In the genomic region with DNA sequence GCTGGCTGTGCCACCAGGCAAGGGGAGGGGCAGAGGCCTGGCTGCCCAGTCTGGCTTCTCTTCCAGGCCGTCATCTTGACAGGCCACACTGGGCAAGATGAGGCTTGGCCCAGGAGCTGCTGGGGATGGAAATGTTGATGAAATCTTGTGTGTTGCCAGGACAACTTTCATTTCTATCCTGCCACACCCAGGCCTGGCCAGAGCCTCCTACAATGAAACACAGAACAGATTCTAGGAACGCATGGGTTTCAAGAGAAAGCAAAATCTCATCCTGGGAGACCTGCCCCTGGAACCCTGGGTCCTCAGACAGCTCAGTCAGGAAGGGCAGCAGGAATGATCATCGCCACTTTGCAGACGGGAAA, we compare ENCODE assay signal across 8 cellular contexts. TPM values are rescaled to one million over a fixed set of nuclear protein-coding genes. Genes with fewer than 3 reads are reported as not detected.
A peak's percentile ranks its signal among the peaks of the same experiment; 100 is the strongest.
DNase-seq lines count a peak whose midpoint lies in the region; ATAC-seq and TF ChIP-seq lines count a peak whose summit lies in the region.

No MANE protein-coding gene starts in this region.

- no peaks in the 10 kb centered on the region for H3K9me3 Mint-ChIP-seq in T-helper 2 cell treated with Interferon-gamma antibody and Interleukin-4, amounts not matched to agents 5 μg/mL and 100 μg/mL, for 36 hours
- no peaks in the 10 kb centered on the region for H3K9me3 Mint-ChIP-seq in CD8-positive, alpha-beta memory T cell

- TF ChIP-seq CTCF in spleen (IDR thresholded peaks at IDR 0.05 in 8 of 11, conservative IDR thresholded peaks at IDR 0.05 in 3 of 11): no peak

- peak overlapping the region; percentile 10 for H3K9ac ChIP-seq in iPS-18a (ENCODE audit: low read length)

- H3K4me3 ChIP-seq in iPS-18a (ENCODE audit: low read length) (no peak overlapping the region), spleen (peak overlapping the region in 1 of 8 donors; percentile 70)
- no peak overlapping the region for H3K4me3 ChIP-seq in CD8-positive, alpha-beta memory T cell (ENCODE audit: low read length)

- CTCF ChIA-PET in CD8-positive, alpha-beta memory T cell (lab: Charles Lee): interaction anchor here (1.5 to 5.1 kb wide), 3 partner anchors 10 to 35 kb away, joined by 3 to 41 read pairs (median 17); a partner anchor contains a TSS

- H3K27me3 ChIP-seq in iPS-18a (ENCODE audit: control insufficient read depth, insufficient read depth, low read length): no peaks in the 10 kb centered on the region
- no peaks in the 10 kb centered on the region for H3K27me3 ChIP-seq in spleen (replicated peaks in 1 of 7)
- H3K27me3 ChIP-seq in CD8-positive, alpha-beta memory T cell (ENCODE audit: insufficient read depth, low read length, poor library complexity, severe bottlenecking): no peaks in the 10 kb centered on the region

- H3K27ac Mint-ChIP-seq in T-helper 2 cell treated with Interferon-gamma antibody and Interleukin-4, amounts not matched to agents 5 μg/mL and 100 μg/mL, for 36 hours: peak overlapping the region; percentile 31
- peak overlapping the region in 4 of 8 donors; percentile 23 to 64 (median 56) for H3K27ac Mint-ChIP-seq in CD8-positive, alpha-beta memory T cell

- H3K4me3 Mint-ChIP-seq in T-helper 2 cell treated with Interferon-gamma antibody and Interleukin-4, amounts not matched to agents 5 μg/mL and 100 μg/mL, for 36 hours: peak overlapping the region; percentile 38
- peak overlapping the region in 2 of 7 donors; percentile 8 to 51 for H3K4me3 Mint-ChIP-seq in CD8-positive, alpha-beta memory T cell

- H3K27ac ChIP-seq in angular gyrus (ENCODE audit: low read depth, low read length) (peak overlapping the region; percentile 93), iPS-18a (ENCODE audit: low read length) (peak overlapping the region; percentile 22), spleen (peak overlapping the region in 6 of 8 donors; percentile 58 to 90 (median 80))
- no peak overlapping the region for H3K27ac ChIP-seq in CD8-positive, alpha-beta memory T cell (ENCODE audit: low read depth, low read length)

- H3K4me1 Mint-ChIP-seq in T-helper 2 cell treated with Interferon-gamma antibody and Interleukin-4, amounts not matched to agents 5 μg/mL and 100 μg/mL, for 36 hours (ENCODE audit: low read depth): peaks cover 24% of the 10 kb centered on the region
- H3K4me1 Mint-ChIP-seq in CD8-positive, alpha-beta memory T cell: peaks cover 7 to 21% (median 9%) of the 10 kb centered on the region in 3 donors

- H3K4me1 ChIP-seq in iPS-18a (ENCODE audit: control insufficient read depth, low read depth, low read length) (peaks cover 24% of the 10 kb centered on the region), spleen (peaks cover 0 to 54% (median 30%) of the 10 kb centered on the region in 6 donors)
- H3K4me1 ChIP-seq in CD8-positive, alpha-beta memory T cell (ENCODE audit: insufficient read depth, low read length): peaks cover 23% of the 10 kb centered on the region

- H3K9me3 ChIP-seq in iPS-18a (ENCODE audit: control insufficient read depth, low read depth, low read length): no peaks in the 10 kb centered on the region
- no peaks in the 10 kb centered on the region for H3K9me3 ChIP-seq in spleen
- H3K9me3 ChIP-seq in CD8-positive, alpha-beta memory T cell (ENCODE audit: low read length): no peaks in the 10 kb centered on the region

- DNase-seq in T-helper 2 cell treated with Interferon-gamma antibody and Interleukin-4, amounts not matched to agents 5 μg/mL and 100 μg/mL, for 36 hours (ENCODE audit: low spot score): no peak
- no peak for DNase-seq in T-helper 2 cell
- DNase-seq in spleen: no peak
- no peak for DNase-seq in CD8-positive, alpha-beta memory T cell
- DNase-seq in activated CD4-positive, alpha-beta T cell treated with anti-CD3 and anti-CD28 coated beads for 1 hour: no peak

- 31 to 59% (median 50%) methylated on average over 4 of the region's 4 CpGs for WGBS in spleen, 5 donors

- intact Hi-C loops in spleen (cut with DNase I; ENCODE audit: low total_unique reads): no loop called here

- no peaks in the 10 kb centered on the region for H3K36me3 Mint-ChIP-seq in T-helper 2 cell treated with Interferon-gamma antibody and Interleukin-4, amounts not matched to agents 5 μg/mL and 100 μg/mL, for 36 hours (ENCODE audit: low read depth)
- H3K36me3 Mint-ChIP-seq in CD8-positive, alpha-beta memory T cell: no peaks in the 10 kb centered on the region

- TF ChIP-seq POLR2A in spleen (IDR thresholded peaks at IDR 0.05): no peak

- H3K27me3 Mint-ChIP-seq in T-helper 2 cell treated with Interferon-gamma antibody and Interleukin-4, amounts not matched to agents 5 μg/mL and 100 μg/mL, for 36 hours (ENCODE audit: low read depth): no peaks in the 10 kb centered on the region
- no peaks in the 10 kb centered on the region for H3K27me3 Mint-ChIP-seq in CD8-positive, alpha-beta memory T cell

- POLR2A ChIA-PET in CD8-positive, alpha-beta memory T cell (lab: Charles Lee): no interaction called here

- no peak for ATAC-seq in GM19463 (IDR thresholded peaks at IDR 0.05; ENCODE audit: unreplicated experiment)

- H3K36me3 ChIP-seq in iPS-18a (ENCODE audit: control insufficient read depth, low read depth, low read length): no peaks in the 10 kb centered on the region
- H3K36me3 ChIP-seq in spleen: peaks cover 0 to 20% (median 4%) of the 10 kb centered on the region in 6 donors
- no peaks in the 10 kb centered on the region for H3K36me3 ChIP-seq in CD8-positive, alpha-beta memory T cell (ENCODE audit: insufficient read depth, low read length)

RNA-seq across cellular contexts. Expression of a gene that starts 9.3 kb away (rescaled TPM):
- 1 to 10 TPM; 4.0 to 9.4 (median 6.1) TPM for total RNA-seq in spleen
- 10 to 100 TPM in 1 of 3 donors, 1 to 10 TPM in 2; 8.7 to 10.4 (median 9.9) TPM for polyA plus RNA-seq in spleen
- 1 to 10 TPM; 7.7 to 9.3 TPM for total RNA-seq in CD8-positive, alpha-beta memory T cell
- 4.0 TPM for polyA plus RNA-seq in CD8-positive, alpha-beta memory T cell

RNA-seq across cellular contexts. Expression of a gene that starts 22.7 kb away (rescaled TPM):
- total RNA-seq in spleen: 10 to 100 TPM; 23.4 to 43.1 (median 27.8) TPM
- 10 to 100 TPM; 12.9 to 26.7 (median 15.1) TPM for polyA plus RNA-seq in spleen
- total RNA-seq in CD8-positive, alpha-beta memory T cell: 10 to 100 TPM; 48.3 to 51.1 TPM
- 5.6 TPM for polyA plus RNA-seq in CD8-positive, alpha-beta memory T cell

RNA-seq across cellular contexts. Expression of a gene that starts 35.5 kb away (rescaled TPM):
- 10 to 100 TPM; 14.1 to 24.6 (median 20.2) TPM for total RNA-seq in spleen
- polyA plus RNA-seq in spleen: 10 to 100 TPM; 22.8 to 32.8 (median 31.8) TPM
- 1 to 10 TPM; 8.8 to 9.7 TPM for total RNA-seq in CD8-positive, alpha-beta memory T cell
- 15.0 TPM for polyA plus RNA-seq in CD8-positive, alpha-beta memory T cell

RNA-seq across cellular contexts. Expression of a gene that starts 38.6 kb away (rescaled TPM):
- total RNA-seq in spleen: 1 to 10 TPM; 2.8 to 9.9 (median 7.1) TPM
- 1 to 10 TPM; 1.5 to 3.5 (median 3.4) TPM for polyA plus RNA-seq in spleen
- total RNA-seq in CD8-positive, alpha-beta memory T cell: 1 to 10 TPM; 5.5 to 7.2 TPM
- polyA plus RNA-seq in CD8-positive, alpha-beta memory T cell: 1.1 TPM

RNA-seq across cellular contexts. Expression of a gene that starts 50.7 kb away (rescaled TPM):
- total RNA-seq in spleen: 100 to 1,000 TPM; 113 to 281 (median 190) TPM
- polyA plus RNA-seq in spleen: 10 to 100 TPM; 40.8 to 71.8 (median 62.8) TPM
- total RNA-seq in CD8-positive, alpha-beta memory T cell: 100 to 1,000 TPM; 260 to 265 TPM
- polyA plus RNA-seq in CD8-positive, alpha-beta memory T cell: 58.6 TPM
